ENCODE assay signal across 24 cellular contexts in genomic region chr16:3518983-3519343, GRCh38. TPM values are rescaled to one million over a fixed set of nuclear protein-coding genes. Genes with fewer than 3 reads are reported as not detected.
"Had no signal": no experiment of that assay in that cellular context is flagged by ENCODE, and none has a peak within 500 bp of the region (broad histone marks: within the 10 kb centered on the region; RNA-seq: fewer than 3 reads in every experiment).

No MANE protein-coding gene starts in this region.

- ATAC-seq: esophagus mucosa; psoas muscle; stimulated activated naive CD8-positive, alpha-beta T cell treated with anti-CD3 and anti-CD28 coated beads, Interleukin-15, Interleukin-2, amounts not matched to agents 100 U/mL and 50 U/mL, for 24 hours had no signal

- H3K27ac ChIP-seq: breast epithelium, ovary, psoas muscle, right atrium auricular region, testis, VCaP had no signal

- H3K36me3 ChIP-seq: ovary had no signal

- H3K9me3 ChIP-seq: breast epithelium, ovary, psoas muscle, right atrium auricular region, testis had no signal

- H3K9me3 Mint-ChIP-seq: dendritic cell treated with granulocyte-macrophage colony-stimulating factor and Interleukin-4, amounts not matched to agents 40 ng/mL and 50 ng/mL, for 4 days; endodermal cell; immature natural killer cell; T-helper 2 cell treated with Interferon-gamma antibody and Interleukin-4, amounts not matched to agents 5 μg/mL and 100 μg/mL, for 36 hours had no signal

- H3K4me1 ChIP-seq: breast epithelium, psoas muscle, right atrium auricular region, testis had no signal

- H3K27ac Mint-ChIP-seq: dendritic cell treated with granulocyte-macrophage colony-stimulating factor and Interleukin-4, amounts not matched to agents 40 ng/mL and 50 ng/mL, for 4 days; endodermal cell; immature natural killer cell; T-helper 2 cell treated with Interferon-gamma antibody and Interleukin-4, amounts not matched to agents 5 μg/mL and 100 μg/mL, for 36 hours had no signal

- H3K27me3 ChIP-seq: breast epithelium, ovary, right atrium auricular region, testis had no signal

- H3K4me1 Mint-ChIP-seq: endodermal cell, immature natural killer cell had no signal

- DNase-seq: activated CD4-positive, alpha-beta T cell treated with anti-CD3 and anti-CD28 coated beads for 4 hours; activated CD4-positive, alpha-beta T cell treated with anti-CD3 and anti-CD28 coated beads, Interleukin-2, amount 50 U/mL, for 4 hours; activated gamma-delta T cell treated with Interleukin-2 at 50 U/mL for 16 hours; activated naive CD4-positive, alpha-beta T cell treated with anti-CD3 and anti-CD28 coated beads, Interleukin-2, amount 50 U/mL, for 16 hours; amniotic stem cell; central memory CD4-positive, alpha-beta T cell; endodermal cell; immature natural killer cell; ovary; psoas muscle; stimulated activated CD4-positive, alpha-beta T cell treated with anti-CD3 and anti-CD28 coated beads, Interleukin-2, amount 100 ng/mL, for 48 hours; stimulated activated naive CD8-positive, alpha-beta T cell treated with anti-CD3 and anti-CD28 coated beads, Interleukin-15, Interleukin-2, amounts not matched to agents 100 U/mL and 50 U/mL, for 24 hours; T-helper 1 cell; testis; trophoblast cell had no signal

- H3K27me3 Mint-ChIP-seq: dendritic cell treated with granulocyte-macrophage colony-stimulating factor and Interleukin-4, amounts not matched to agents 40 ng/mL and 50 ng/mL, for 4 days had no signal

- H3K4me3 ChIP-seq: breast epithelium, ovary, psoas muscle, right atrium auricular region, testis had no signal

- H3K4me3 Mint-ChIP-seq: dendritic cell treated with granulocyte-macrophage colony-stimulating factor and Interleukin-4, amounts not matched to agents 40 ng/mL and 50 ng/mL, for 4 days; endodermal cell; immature natural killer cell; T-helper 2 cell treated with Interferon-gamma antibody and Interleukin-4, amounts not matched to agents 5 μg/mL and 100 μg/mL, for 36 hours had no signal

RNA-seq across cellular contexts. Expression of gene C16orf90, which starts 23.7 kb away (rescaled TPM):
- total RNA-seq: breast epithelium, endodermal cell, esophagus mucosa, kidney epithelial cell, lower leg skin, mononuclear cell, ovary, psoas muscle, right atrium auricular region had no signal
